Comparison of ENCODE assay signal across 9 cellular contexts in the genomic region with DNA sequence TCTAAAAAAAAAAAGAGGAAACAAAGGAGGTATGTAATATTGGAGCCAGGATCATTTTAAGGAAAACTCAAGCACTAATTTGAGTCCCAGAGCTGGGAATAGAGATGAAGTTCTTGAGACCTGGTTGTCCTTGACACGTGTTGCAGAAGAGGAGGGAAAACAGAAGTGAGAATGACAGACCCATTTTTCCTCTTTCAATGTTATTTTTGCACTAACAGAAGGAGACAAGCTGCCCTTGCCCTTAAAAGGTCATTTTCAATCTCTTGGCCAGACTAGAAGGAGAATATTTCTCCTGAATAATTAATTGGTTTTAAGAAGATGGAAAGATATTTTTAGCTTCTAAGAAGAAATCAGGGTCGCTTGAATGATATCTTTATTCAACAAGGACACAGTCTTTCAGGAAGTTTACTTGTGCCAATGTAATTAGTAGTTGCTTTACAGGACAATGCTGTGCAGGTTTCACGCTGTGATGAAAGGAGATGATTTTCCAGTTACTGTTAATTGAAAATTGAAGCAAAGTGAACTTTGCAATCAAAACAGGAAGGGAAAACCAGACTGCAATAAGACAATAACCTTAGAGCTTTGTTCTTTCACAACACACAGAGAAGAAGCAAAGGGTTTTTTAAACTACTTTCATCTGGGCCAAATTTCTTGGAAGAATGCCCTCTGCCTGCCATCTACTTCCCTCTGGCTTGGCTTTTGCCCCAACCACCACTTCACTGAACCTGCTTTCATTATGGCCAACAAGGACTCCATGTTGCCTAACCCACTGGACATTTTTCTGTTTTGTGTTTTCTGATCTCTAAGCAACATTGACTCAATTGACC. TPM values are rescaled to one million over a fixed set of nuclear protein-coding genes. Genes with fewer than 3 reads are reported as not detected.
DNase-seq lines count a peak whose midpoint lies in the region; ATAC-seq, FAIRE-seq and TF ChIP-seq lines count a peak whose summit lies in the region.
"Had no signal": no experiment of that assay in that cellular context is flagged by ENCODE, and none has a peak within 500 bp of the region (broad histone marks: within the 10 kb centered on the region; RNA-seq: fewer than 3 reads in every experiment).

No MANE protein-coding gene starts in this region.

- TF ChIP-seq POLR2A in GM12878 (IDR thresholded peaks at IDR 0.05; ENCODE audit: low read depth, low read length) (no peak), H54 (IDR thresholded peaks at IDR 0.05; ENCODE audit: low read depth, low read length) (no peak)

- no peak for ATAC-seq in GM12878
- ATAC-seq in lung (ENCODE audit: insufficient read depth, low FRiP score), result peak; percentile 65
- no peak for ATAC-seq in HG03159 (IDR thresholded peaks at IDR 0.05; ENCODE audit: unreplicated experiment)

- H2AFZ ChIP-seq in GM12878 (ENCODE audit: control insufficient read depth, low read depth, low read length), result peak overlapping the region; percentile 53

- TF ChIP-seq RAD21 in Ishikawa (IDR thresholded peaks at IDR 0.05; ENCODE audit: low read depth) (no peak), GM12878 (IDR thresholded peaks at IDR 0.05; ENCODE audit: insufficient read depth, low read depth, low read length) (no peak)

- TF ChIP-seq EP300 in Ishikawa (IDR thresholded peaks at IDR 0.05; ENCODE audit: borderline replicate concordance), result peak; percentile 53; the same call in 1 of the 2 replicates
- TF ChIP-seq EP300 in GM12878 (IDR thresholded peaks at IDR 0.05; ENCODE audit: borderline replicate concordance in 1 of 2, control insufficient read depth in 1 of 2, low read depth in 2 of 2, low read length in 2 of 2), result no peak

- BruUV-seq in GM12878 (replicated peaks; lab: Mats Ljungman, UMichigan), result no TSS peak

- H3K9ac ChIP-seq in GM12878 (ENCODE audit: control insufficient read depth, insufficient read depth, low read length), result peak overlapping the region; percentile 39

- no peaks in the 10 kb centered on the region for H4K20me1 ChIP-seq in GM12878 (ENCODE audit: control insufficient read depth, insufficient read depth)

- peak overlapping the region; percentile 3 for H3K4me2 ChIP-seq in GM12878 (ENCODE audit: control insufficient read depth, insufficient read depth)

- RAD21 ChIA-PET in GM12878 (lab: Charles Lee; ENCODE audit: unreplicated experiment), result interaction anchor here (1.2 to 2.3 kb wide), 5 partner anchors 10 to 146 kb away, joined by 4 to 9 read pairs (median 6); no protein-coding TSS in a partner anchor

- H3K36me3 ChIP-seq in GM12878 (ENCODE audit: control insufficient read depth in 2 of 2, insufficient read depth in 2 of 2, low read length in 1 of 2) (no peaks in the 10 kb centered on the region), lung (ENCODE audit: control insufficient read depth in 2 of 2, insufficient read depth in 2 of 2, low read length in 2 of 2) (no peaks in the 10 kb centered on the region)

- H3K4me1 ChIP-seq in GM12878 (ENCODE audit: control insufficient read depth, insufficient read depth, low read length) (peaks cover 48% of the 10 kb centered on the region), lung (ENCODE audit: control insufficient read depth in 2 of 2, insufficient read depth in 2 of 2, low read length in 2 of 2) (peaks cover 4% of the 10 kb centered on the region in 2 donors)

- in situ Hi-C loops in GM12878 (cut with MboI), result no loop called here

- SMC1A ChIA-PET in GM12878 (lab: Charles Lee; ENCODE audit: uncharacterized antibody, unreplicated experiment), result interaction anchor here (0.6 to 2.2 kb wide), 11 partner anchors 9 to 449 kb away, joined by 3 to 9 read pairs (median 5); no protein-coding TSS in a partner anchor

- no peaks in the 10 kb centered on the region for H3K27me3 ChIP-seq in GM12878 (replicated peaks in 1 of 2; ENCODE audit: control insufficient read depth in 2 of 2, insufficient read depth in 2 of 2, low read length in 1 of 2)
- no peaks in the 10 kb centered on the region for H3K27me3 ChIP-seq in lung (ENCODE audit: control insufficient read depth, insufficient read depth)

- intact Hi-C loops in GM12878 (cut with micrococcal nuclease; ENCODE audit: unreplicated experiment), result no loop called here

- no peak overlapping the region for H3K4me3 ChIP-seq in GM12878
- no peak overlapping the region for H3K4me3 ChIP-seq in lung

- POLR2A ChIA-PET in GM12878 (lab: Charles Lee), result interaction anchor here (0.6 to 1.3 kb wide), 5 partner anchors 8 to 154 kb away, joined by 3 to 4 read pairs (median 3); no protein-coding TSS in a partner anchor

- H3K79me2 ChIP-seq in GM12878 (ENCODE audit: control insufficient read depth, insufficient read depth, low read length), result peaks cover 4% of the 10 kb centered on the region

- WGBS in GM12878 (ENCODE audit: insufficient coverage, insufficient replicate concordance, low lambda C conversion rate, missing lambda C conversion rate), result 5% methylated on average over 3 of the region's 3 CpGs
- WGBS in lung, 2 donors, result 5 to 12% methylated on average over 3 of the region's 3 CpGs

- no peak for TF ChIP-seq CTCF in GM12878 (IDR thresholded peaks at IDR 0.05 in 2 of 3, conservative IDR thresholded peaks at IDR 0.05 in 1 of 3; ENCODE audit: control insufficient read depth in 2 of 3, extremely low read depth in 1 of 3, insufficient read depth in 1 of 3, low read depth in 3 of 3, low read length in 3 of 3)
- no peak for TF ChIP-seq CTCF in lung (IDR thresholded peaks at IDR 0.05; ENCODE audit: control extremely low read depth, extremely low read depth)
- TF ChIP-seq CTCF in D721Med (IDR thresholded peaks at IDR 0.05; ENCODE audit: insufficient read depth, missing control alignments), result no peak

- H3K27ac ChIP-seq in GM12878 (ENCODE audit: control insufficient read depth, insufficient read depth) (peak overlapping the region; percentile 75), lung (ENCODE audit: low read depth in 1 of 2, low read length in 1 of 2) (peak overlapping the region in 1 of 2 donors; percentile 4)

- H3K9me3 ChIP-seq in GM12878 (replicated peaks; ENCODE audit: control insufficient read depth, insufficient read depth, low read length), result peaks cover 9% of the 10 kb centered on the region; the same call in 2 of the 3 replicates
- peaks cover 0 to 3% of the 10 kb centered on the region in 2 donors for H3K9me3 ChIP-seq in lung (ENCODE audit: control insufficient read depth in 2 of 2, insufficient read depth in 1 of 2, low read length in 1 of 2)

- no peak for FAIRE-seq in GM12878 (lab: Jason Lieb, UNC)
- no peak for FAIRE-seq in D721Med (lab: Jason Lieb, UNC)
- no peak for FAIRE-seq in H54 (lab: Jason Lieb, UNC)

- CTCF ChIA-PET in GM12878 (lab: Yijun Ruan, JAX), result interaction anchor here (1.0 to 2.0 kb wide), 4 partner anchors 21 to 146 kb away, joined by 3 to 8 read pairs (median 4); no protein-coding TSS in a partner anchor

- peak; percentile 46 for DNase-seq in AG08395 (ENCODE audit: low spot score)
- DNase-seq in GM12878 (ENCODE audit: low read depth, low spot score), result no peak
- peak; percentile 63 for DNase-seq in lung (ENCODE audit: low spot score)
- no peak for DNase-seq in D721Med (ENCODE audit: insufficient read length, low spot score)
- no peak for DNase-seq in NCI-H510A treated with DMSO at 0.1 percent for 48 hours (lab: John Stamatoyannopoulos, UW)
- DNase-seq in H54 (ENCODE audit: insufficient read length, low spot score), result no peak
- DNase-seq: EL had no signal

TF ChIP-seq in Ishikawa, 13 proteins besides CTCF, POLR2A, EP300 and RAD21 (continues in another document):
- TF ChIP-seq, protein P1, sequence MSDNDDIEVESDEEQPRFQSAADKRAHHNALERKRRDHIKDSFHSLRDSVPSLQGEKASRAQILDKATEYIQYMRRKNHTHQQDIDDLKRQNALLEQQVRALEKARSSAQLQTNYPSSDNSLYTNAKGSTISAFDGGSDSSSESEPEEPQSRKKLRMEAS (IDR thresholded peaks at IDR 0.05), result peak; percentile 35; the same call in 1 of the 2 replicates
- no peak for TF ChIP-seq ZBTB7A (IDR thresholded peaks at IDR 0.05; ENCODE audit: low read depth)
- TF ChIP-seq EGR1 (IDR thresholded peaks at IDR 0.05), result no peak
- TF ChIP-seq YY1 (IDR thresholded peaks at IDR 0.05; ENCODE audit: low read depth), result no peak
- TF ChIP-seq TCF12 (IDR thresholded peaks at IDR 0.05; ENCODE audit: low read depth), result no peak
- no peak for TF ChIP-seq TEAD4 (IDR thresholded peaks at IDR 0.05)
- no peak for TF ChIP-seq TAF1 (IDR thresholded peaks at IDR 0.05; ENCODE audit: low read depth)
- TF ChIP-seq NFIC (IDR thresholded peaks at IDR 0.05), result peak; percentile 50; the same call in 1 of the 2 replicates
- no peak for TF ChIP-seq CEBPB (IDR thresholded peaks at IDR 0.05)

RNA-seq across cellular contexts. Expression of gene GPCPD1, which starts 31.6 kb away (rescaled TPM):
- total RNA-seq in GM12878 (2013; cell fraction: nucleolus; rRNA removed), result 327 and 357 TPM in 2 replicates
- total RNA-seq in GM12878 (2014; rRNA removed), result 35.2 and 42.1 TPM in 2 replicates
- 46.3 and 49.8 TPM in 2 replicates for total RNA-seq in GM12878 (2014; rRNA removed; fragmentation: Illumina TruSeq; extraction: Trizol)
- total RNA-seq in GM12878 (2021), result 55.0 and 59.4 TPM in 2 replicates
- polyA plus RNA-seq in GM12878 (2011; ENCODE audit: low read depth), result 38.8 TPM
- polyA plus RNA-seq in GM12878 (2011; rRNA removed), result 87.4 and 116 TPM in 2 replicates
- polyA plus RNA-seq in GM12878 (2011; cell fraction: cytosol; rRNA removed), result 26.8 and 34.0 TPM in 2 replicates
- 94.3 and 132 TPM in 2 replicates for polyA plus RNA-seq in GM12878 (2011; cell fraction: nucleus; rRNA removed)
- 48.8 and 69.8 TPM in 2 replicates for polyA plus RNA-seq in GM12878 (2012)
- polyA plus RNA-seq in GM12878 (2014; fragmentation: Illumina TruSeq; extraction: Trizol), result 38.2 and 55.0 TPM in 2 replicates
- 10 to 100 TPM; 14.5 to 14.6 TPM for polyA plus RNA-seq in GM12878 (2014; fragmentation: Nextera tagmentation; extraction: Ambion mirVana)
- 29.2 and 34.3 TPM in 2 replicates for polyA plus RNA-seq in GM12878 (2014; rRNA removed)
- 10 to 100 TPM; 46.2 to 49.2 TPM for polyA plus RNA-seq in GM12878 (2016; fragmentation: Nextera tagmentation; extraction: Ambion mirVana)
- polyA minus RNA-seq in GM12878 (2011; rRNA and poly(A)+ RNA removed), result 45.8 and 63.5 TPM in 2 replicates
- polyA minus RNA-seq in GM12878 (2011; cell fraction: cytosol; rRNA and poly(A)+ RNA removed), result 13.2 and 23.1 TPM in 2 replicates
- 42.9 and 56.6 TPM in 2 replicates for polyA minus RNA-seq in GM12878 (2011; cell fraction: nucleus; rRNA and poly(A)+ RNA removed)
- total RNA-seq in lung, result 10 to 100 TPM; 78.2 to 94.0 TPM
- 10 to 100 TPM; 26.8 to 44.1 TPM for polyA plus RNA-seq in lung

Comparison
In these comparisons a context has a peak if more than half of its experiments do, and no peak if none do; other contexts are left out.
1. DNase-seq: peak in AG08395 (single experiment) and lung (single experiment); none in GM12878 (single experiment), D721Med (single experiment), NCI-H510A treated with DMSO at 0.1 percent for 48 hours (single experiment) and H54 (single experiment).